1 cellular context compared by ENCODE assay signal in genomic region chr1:205500240-205501218, GRCh38.
TF ChIP-seq lines count a peak whose summit lies in the region.

No MANE protein-coding gene starts in this region.

TF ChIP-seq in HepG2, 621 proteins besides CTCF, POLR2A, EP300 and RAD21 (continued from another document):
- TF ChIP-seq, protein P1, sequence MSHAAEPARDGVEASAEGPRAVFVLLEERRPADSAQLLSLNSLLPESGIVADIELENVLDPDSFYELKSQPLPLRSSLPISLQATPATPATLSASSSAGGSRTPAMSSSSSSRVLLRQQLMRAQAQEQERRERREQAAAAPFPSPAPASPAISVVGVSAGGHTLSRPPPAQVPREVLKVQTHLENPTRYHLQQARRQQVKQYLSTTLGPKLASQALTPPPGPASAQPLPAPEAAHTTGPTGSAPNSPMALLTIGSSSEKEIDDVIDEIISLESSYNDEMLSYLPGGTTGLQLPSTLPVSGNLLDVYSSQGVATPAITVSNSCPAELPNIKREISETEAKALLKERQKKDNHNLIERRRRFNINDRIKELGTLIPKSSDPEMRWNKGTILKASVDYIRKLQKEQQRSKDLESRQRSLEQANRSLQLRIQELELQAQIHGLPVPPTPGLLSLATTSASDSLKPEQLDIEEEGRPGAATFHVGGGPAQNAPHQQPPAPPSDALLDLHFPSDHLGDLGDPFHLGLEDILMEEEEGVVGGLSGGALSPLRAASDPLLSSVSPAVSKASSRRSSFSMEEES (CRISPR knock-in tag; IDR thresholded peaks at IDR 0.05) = no peak
- TF ChIP-seq IRF2 (CRISPR knock-in tag; IDR thresholded peaks at IDR 0.05) (no peak), FOXA1 (IDR thresholded peaks at IDR 0.05) (no peak), FOXA1 (CRISPR knock-in tag; IDR thresholded peaks at IDR 0.05) (no peak), ZNF264 (CRISPR knock-in tag; IDR thresholded peaks at IDR 0.05) (no peak)
- TF ChIP-seq, protein P2, sequence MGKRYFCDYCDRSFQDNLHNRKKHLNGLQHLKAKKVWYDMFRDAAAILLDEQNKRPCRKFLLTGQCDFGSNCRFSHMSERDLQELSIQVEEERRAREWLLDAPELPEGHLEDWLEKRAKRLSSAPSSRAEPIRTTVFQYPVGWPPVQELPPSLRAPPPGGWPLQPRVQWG (CRISPR knock-in tag; IDR thresholded peaks at IDR 0.05; ENCODE audit: borderline replicate concordance, low read depth) = no peak
